22 cellular contexts compared by ENCODE assay signal in the genomic region with DNA sequence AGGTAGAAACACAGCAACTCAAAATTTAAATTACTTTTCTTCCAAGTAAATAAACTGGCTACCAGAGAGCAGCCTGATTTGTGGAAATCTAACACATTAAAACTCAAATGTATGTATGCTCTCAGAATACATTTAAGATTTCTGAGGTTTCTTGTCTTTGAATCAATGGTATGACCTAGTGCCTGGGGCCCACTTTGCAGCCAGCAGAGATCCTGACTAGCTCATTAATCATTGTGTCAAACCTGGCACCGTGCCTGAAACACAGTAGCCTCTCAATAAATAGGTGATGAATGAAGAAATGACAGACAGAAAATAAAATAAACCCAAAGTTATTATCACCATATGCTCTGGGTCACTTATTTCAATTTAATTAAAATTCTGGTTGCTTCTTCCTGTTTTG.
A peak's percentile ranks its signal among the peaks of the same experiment; 100 is the strongest.
DNase-seq lines count a peak whose midpoint lies in the region; ATAC-seq, FAIRE-seq and TF ChIP-seq lines count a peak whose summit lies in the region.
"Had no signal": no experiment of that assay in that cellular context is flagged by ENCODE, and none has a peak within 500 bp of the region (broad histone marks: within the 10 kb centered on the region; RNA-seq: fewer than 3 reads in every experiment).

No MANE protein-coding gene starts in this region.

- H3K79me1 ChIP-seq in H1 (ENCODE audit: low read depth, low read length), result no peaks in the 10 kb centered on the region

- H3K14ac ChIP-seq in H1 (ENCODE audit: insufficient read length), result no peak overlapping the region

- H3K4ac ChIP-seq in H1 (replicated peaks; ENCODE audit: insufficient read length, low read depth, low read length), result no peak overlapping the region

- H3K9me3 ChIP-seq in A673 (ENCODE audit: low read depth, low read length, poor library complexity, severe bottlenecking) (no peaks in the 10 kb centered on the region), H1 (ENCODE audit: insufficient read depth in 2 of 2, low read depth in 1 of 2, low read length in 1 of 2) (no peaks in the 10 kb centered on the region)
- H3K9me3 ChIP-seq: neutrophil, prostate gland, thyroid gland had no signal

- H2BK120ac ChIP-seq in H1 (replicated peaks; ENCODE audit: low read depth, low read length), result no peak overlapping the region

- H4K20me1 ChIP-seq in H1 (replicated peaks in 1 of 2; ENCODE audit: control insufficient read depth in 1 of 2, insufficient read depth in 2 of 2, low read length in 2 of 2), result no peaks in the 10 kb centered on the region

- H2BK20ac ChIP-seq in H1 (ENCODE audit: low read length), result no peak overlapping the region

- no peak for FAIRE-seq in H1 (lab: Jason Lieb, UNC)
- FAIRE-seq: astrocyte, GM18507 had no signal

- TF ChIP-seq RAD21 in H1 (IDR thresholded peaks at IDR 0.05 in 1 of 2, conservative IDR thresholded peaks at IDR 0.05 in 1 of 2; ENCODE audit: low read depth in 2 of 2, low read length in 2 of 2), result no peak

- no peak for TF ChIP-seq CTCF in A673 (conservative IDR thresholded peaks at IDR 0.05; ENCODE audit: low read depth, low read length)
- no peak for TF ChIP-seq CTCF in H1 (IDR thresholded peaks at IDR 0.05; ENCODE audit: control extremely low read depth in 1 of 3, insufficient read depth in 1 of 3, low read depth in 1 of 3, low read length in 3 of 3)

- no peak overlapping the region for H3K9ac ChIP-seq in H1 (replicated peaks in 1 of 4; ENCODE audit: extremely low read depth in 1 of 4, low read depth in 3 of 4, low read length in 3 of 4)

- H3K4me2 ChIP-seq in H1 (ENCODE audit: insufficient read depth in 1 of 2, low read depth in 2 of 2, low read length in 2 of 2), result no peak overlapping the region

- H2BK15ac ChIP-seq in H1 (ENCODE audit: low read length), result no peak overlapping the region

- H3K4me1 ChIP-seq in A673 (ENCODE audit: insufficient read depth, low read length, poor library complexity, severe bottlenecking) (peaks cover 6% of the 10 kb centered on the region), H1 (replicated peaks in 1 of 4; ENCODE audit: control insufficient read depth in 3 of 4, insufficient read depth in 4 of 4, low read length in 3 of 4) (no peaks in the 10 kb centered on the region)
- H3K4me1 ChIP-seq: prostate gland, thyroid gland had no signal

- H3K36me3 ChIP-seq in A673 (ENCODE audit: insufficient read depth, low read length, poor library complexity, severe bottlenecking) (no peaks in the 10 kb centered on the region), H1 (ENCODE audit: control insufficient read depth in 2 of 4, insufficient read depth in 4 of 4, low read length in 3 of 4) (no peaks in the 10 kb centered on the region)
- H3K36me3 ChIP-seq: neutrophil, prostate gland, thyroid gland had no signal

- in situ Hi-C loops in Caki2 (cut with HindIII; ENCODE audit: low pct_unique_long_range_greater_than_20kb, low sequenced_read_pairs), result no loop called here

- H3K27me3 ChIP-seq in A673 (replicated peaks; ENCODE audit: insufficient read depth, low read depth, low read length, poor library complexity), result no peaks in the 10 kb centered on the region
- H3K27me3 ChIP-seq in H1 (replicated peaks in 1 of 4; ENCODE audit: control insufficient read depth in 3 of 4, extremely low read depth in 1 of 4, insufficient read depth in 3 of 4, low read length in 3 of 4), result no peaks in the 10 kb centered on the region
- H3K27me3 ChIP-seq: neutrophil, thyroid gland had no signal

- BruUV-seq in A673 (replicated peaks; lab: Mats Ljungman, UMichigan), result no TSS peak

- H2AK5ac ChIP-seq in H1 (ENCODE audit: low read depth, low read length), result no peak overlapping the region

- intact Hi-C loops in A673 (cut with micrococcal nuclease; ENCODE audit: unreplicated experiment), result no loop called here

- POLR2A ChIA-PET in A673 (lab: Charles Lee; ENCODE audit: low non-redundant PET) (no interaction called here), H1 (lab: Charles Lee; ENCODE audit: partially characterized antibody) (no interaction called here)

- ATAC-seq in GM18517 (IDR thresholded peaks at IDR 0.05; ENCODE audit: unreplicated experiment), result no peak
- ATAC-seq: Right ventricle myocardium inferior; stimulated activated naive CD8-positive, alpha-beta T cell treated with anti-CD3 and anti-CD28 coated beads, Interleukin-15, amount 100 ng/mL, for 72 hours had no signal

- TF ChIP-seq POLR2A in H1 (IDR thresholded peaks at IDR 0.05; ENCODE audit: control extremely low read depth in 1 of 2, low read depth in 2 of 2, low read length in 2 of 2), result no peak

- no peaks in the 10 kb centered on the region for H3K23me2 ChIP-seq in H1 (ENCODE audit: low read depth, low read length)

- no peak overlapping the region for H3K56ac ChIP-seq in H1 (replicated peaks; ENCODE audit: insufficient read length, low read depth, low read length)

- CTCF ChIA-PET in A673 (lab: Charles Lee), result no interaction called here
- CTCF ChIA-PET in H1 (lab: Charles Lee; ENCODE audit: partially characterized antibody), result no interaction called here

- WGBS in H1 (ENCODE audit: extremely low coverage in 1 of 2, insufficient coverage in 1 of 2, insufficient read length in 1 of 2, insufficient replicate concordance in 2 of 2, low coverage in 1 of 2, low lambda C conversion rate in 2 of 2, missing lambda C conversion rate in 1 of 2), 2 experiments, result 92% methylated on average over 1 of the region's 1 CpG; no CpG with 5 or more reads in 1 of the 2 experiments

- H3K79me2 ChIP-seq in H1 (ENCODE audit: control insufficient read depth in 1 of 2, insufficient read depth in 2 of 2, low read length in 2 of 2), result no peaks in the 10 kb centered on the region

- TF ChIP-seq EP300 in H1 (IDR thresholded peaks at IDR 0.05; ENCODE audit: borderline replicate concordance in 1 of 2, low read depth in 2 of 2, low read length in 2 of 2), result no peak

- peak; percentile 60 for DNase-seq in A673 (ENCODE audit: low spot score)
- peak; percentile 2 for DNase-seq in Caki2 (ENCODE audit: low read depth)
- peak; percentile 90 for DNase-seq in NCI-H69 (lab: John Stamatoyannopoulos, UW)
- no peak for DNase-seq in H1 (ENCODE audit: low read depth in 1 of 2, low spot score in 2 of 2)
- DNase-seq in NCI-H510A treated with DMSO at 0.1 percent for 48 hours (lab: John Stamatoyannopoulos, UW), result no peak
- DNase-seq in mesenteric fat pad (ENCODE audit: low spot score), result no peak
- DNase-seq: activated CD4-positive, alpha-beta T cell treated with anti-CD3 and anti-CD28 coated beads, Interleukin-2, amount 50 U/mL, for 48 hours; activated CD8-positive, alpha-beta memory T cell treated with anti-CD3 and anti-CD28 coated beads, Interleukin-2, amount 50 U/mL, for 48 hours; activated naive CD8-positive, alpha-beta T cell treated with anti-CD3 and anti-CD28 coated beads for 36 hours; GF-D8; mesenchymal stem cell; NCI-H1105 treated with DMSO at 0.1 percent for 48 hours; NCI-H2081 treated with DMSO at 0.1 percent for 48 hours; NCI-H524 treated with DMSO at 0.1 percent for 48 hours; stimulated activated naive CD8-positive, alpha-beta T cell treated with anti-CD3 and anti-CD28 coated beads, Interleukin-15, amount 100 ng/mL, for 72 hours; thyroid gland had no signal

- no peak overlapping the region for H3K18ac ChIP-seq in H1 (ENCODE audit: extremely low read depth, low read length)

- H4K91ac ChIP-seq in H1 (replicated peaks; ENCODE audit: insufficient read length, low read length), result no peak overlapping the region

- no peak overlapping the region for H4K5ac ChIP-seq in H1 (ENCODE audit: insufficient read length, low read depth, low read length)

- no peak overlapping the region for H4K8ac ChIP-seq in H1 (ENCODE audit: extremely low read depth, insufficient read depth, low read length)

- no peak overlapping the region for H3K23ac ChIP-seq in H1 (ENCODE audit: insufficient read length)

- no peak overlapping the region for H2BK5ac ChIP-seq in H1 (ENCODE audit: low read depth, low read length)

- no peak overlapping the region for H3K4me3 ChIP-seq in A673 (ENCODE audit: low read depth, low read length, poor library complexity, severe bottlenecking)
- no peak overlapping the region for H3K4me3 ChIP-seq in H1 (ENCODE audit: extremely low read depth in 1 of 4, insufficient read depth in 2 of 4, low read depth in 3 of 4, low read length in 4 of 4)
- H3K4me3 ChIP-seq: prostate gland, thyroid gland had no signal

- H3K27ac ChIP-seq in A673 (ENCODE audit: low read depth, low read length, poor library complexity, severe bottlenecking) (no peak overlapping the region), H1 (ENCODE audit: low read depth, low read length) (no peak overlapping the region)
- H3K27ac ChIP-seq: neutrophil, prostate gland, thyroid gland had no signal

- no peak overlapping the region for H2BK12ac ChIP-seq in H1 (ENCODE audit: low read depth, low read length)

- H2AFZ ChIP-seq in H1 (ENCODE audit: low read length), result peak overlapping the region; percentile 47; the same call in 1 of the 2 replicates

TF ChIP-seq in H1, 55 proteins besides CTCF, POLR2A, EP300 and RAD21:
- TF ChIP-seq FOSL1 (IDR thresholded peaks at IDR 0.05; ENCODE audit: insufficient read depth, low read depth, low read length) (no peak), JUN (IDR thresholded peaks at IDR 0.05; ENCODE audit: low read depth, low read length) (no peak), SP2 (IDR thresholded peaks at IDR 0.05; ENCODE audit: low read length) (no peak), ASH2L (IDR thresholded peaks at IDR 0.05; ENCODE audit: low read length) (no peak), CHD2 (IDR thresholded peaks at IDR 0.05; ENCODE audit: low read length) (no peak), CEBPB (IDR thresholded peaks at IDR 0.05; ENCODE audit: low read depth, low read length) (no peak), RXRA (IDR thresholded peaks at IDR 0.05; ENCODE audit: insufficient read depth, low read depth, low read length) (no peak), TBP (IDR thresholded peaks at IDR 0.05; ENCODE audit: low read depth, low read length) (no peak), RNF2 (IDR thresholded peaks at IDR 0.05; ENCODE audit: borderline replicate concordance, low read depth, low read length, missing control alignments, poor library complexity, severe bottlenecking) (no peak)
- TF ChIP-seq, protein P1, sequence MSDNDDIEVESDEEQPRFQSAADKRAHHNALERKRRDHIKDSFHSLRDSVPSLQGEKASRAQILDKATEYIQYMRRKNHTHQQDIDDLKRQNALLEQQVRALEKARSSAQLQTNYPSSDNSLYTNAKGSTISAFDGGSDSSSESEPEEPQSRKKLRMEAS (IDR thresholded peaks at IDR 0.05), result no peak

Comparison
In these comparisons a context has a peak if more than half of its experiments do, and no peak if none do; other contexts are left out.
1. DNase-seq: peak in A673 (single experiment), Caki2 (single experiment) and NCI-H69 (single experiment); none in H1 (0 of 2), NCI-H510A treated with DMSO at 0.1 percent for 48 hours (single experiment) and mesenteric fat pad (single experiment).